Comparison of ENCODE assay signal across 9 cellular contexts in the genomic region with DNA sequence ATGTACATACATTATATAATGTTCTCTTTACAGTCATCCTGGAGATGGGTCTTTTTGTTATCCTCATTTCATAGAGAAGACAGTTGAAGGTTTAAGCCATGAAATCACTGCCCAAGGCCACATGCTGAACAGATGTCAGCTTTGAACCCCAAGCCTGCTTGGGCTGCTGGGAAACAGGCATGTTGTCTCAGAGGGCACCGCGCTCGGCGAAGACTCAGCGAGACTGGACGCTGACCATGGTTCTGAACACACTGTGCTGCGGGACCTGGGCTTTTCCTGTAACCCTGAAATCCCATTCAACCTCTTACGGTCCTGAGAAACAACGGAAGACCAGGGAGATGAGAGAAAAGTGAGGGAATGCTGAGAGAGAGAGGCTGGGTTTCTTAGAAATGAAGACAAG. TPM values are rescaled to one million over a fixed set of nuclear protein-coding genes. Genes with fewer than 3 reads are reported as not detected.
A peak's percentile ranks its signal among the peaks of the same experiment; 100 is the strongest.
DNase-seq lines count a peak whose midpoint lies in the region; ATAC-seq and TF ChIP-seq lines count a peak whose summit lies in the region.
"Had no signal": no experiment of that assay in that cellular context is flagged by ENCODE, and none has a peak within 500 bp of the region (broad histone marks: within the 10 kb centered on the region; RNA-seq: fewer than 3 reads in every experiment).

No MANE protein-coding gene starts in this region.

- no peaks in the 10 kb centered on the region for H3K36me3 Mint-ChIP-seq in activated CD4-positive, alpha-beta memory T cell treated with anti-CD3 and anti-CD28 coated beads, Interleukin-2, amount 10 ng/mL, durations not matched to agents 7 days and 5 days (ENCODE audit: low read depth)

- ATAC-seq in HG03095 (IDR thresholded peaks at IDR 0.05; ENCODE audit: unreplicated experiment) (no peak), GM18517 (IDR thresholded peaks at IDR 0.05; ENCODE audit: unreplicated experiment) (no peak)

- no peak for TF ChIP-seq CTCF in hepatocyte (IDR thresholded peaks at IDR 0.05; ENCODE audit: poor library complexity)

- no peaks in the 10 kb centered on the region for H3K9me3 Mint-ChIP-seq in activated CD4-positive, alpha-beta memory T cell treated with anti-CD3 and anti-CD28 coated beads, Interleukin-2, amount 10 ng/mL, durations not matched to agents 7 days and 5 days

- H3K27me3 Mint-ChIP-seq in activated CD4-positive, alpha-beta memory T cell treated with anti-CD3 and anti-CD28 coated beads, Interleukin-2, amount 10 ng/mL, durations not matched to agents 7 days and 5 days: peaks cover 15% of the 10 kb centered on the region

- no peaks in the 10 kb centered on the region for H3K9me3 ChIP-seq in hepatocyte (ENCODE audit: low read depth)
- H3K9me3 ChIP-seq: BLaER1 treated with 17β-estradiol and CSF1 and Interleukin-3, amounts not matched to agents 10 nM and 100 nM had no signal

- no peaks in the 10 kb centered on the region for H3K9me2 ChIP-seq in hepatocyte (replicated peaks; ENCODE audit: insufficient read depth)

- no peaks in the 10 kb centered on the region for H3K4me1 ChIP-seq in hepatocyte (ENCODE audit: insufficient read depth)

- peaks cover 29% of the 10 kb centered on the region for H3K27me3 ChIP-seq in hepatocyte
- H3K27me3 ChIP-seq: BLaER1 treated with 17β-estradiol and CSF1 and Interleukin-3, amounts not matched to agents 10 nM and 100 nM had no signal

- H3K27ac ChIP-seq in hepatocyte: no peak overlapping the region
- H3K27ac ChIP-seq: BLaER1 treated with 17β-estradiol and CSF1 and Interleukin-3, amounts not matched to agents 10 nM and 100 nM had no signal

- H3K4me1 Mint-ChIP-seq in activated CD4-positive, alpha-beta memory T cell treated with anti-CD3 and anti-CD28 coated beads, Interleukin-2, amount 10 ng/mL, durations not matched to agents 7 days and 5 days: peaks cover 12% of the 10 kb centered on the region

- no peaks in the 10 kb centered on the region for H3K36me3 ChIP-seq in hepatocyte (replicated peaks; ENCODE audit: insufficient read depth, low read depth)
- H3K36me3 ChIP-seq: BLaER1 treated with 17β-estradiol and CSF1 and Interleukin-3, amounts not matched to agents 10 nM and 100 nM had no signal

- POLR2A ChIA-PET in activated CD4-positive, alpha-beta memory T cell treated with anti-CD3 and anti-CD28 coated beads, Interleukin-2, amount 10 ng/mL, durations not matched to agents 7 days and 5 days (lab: Charles Lee): no interaction called here

- no peak overlapping the region for H3K4me3 Mint-ChIP-seq in activated CD4-positive, alpha-beta memory T cell treated with anti-CD3 and anti-CD28 coated beads, Interleukin-2, amount 10 ng/mL, durations not matched to agents 7 days and 5 days

- 6% methylated on average over 9 of the region's 9 CpGs for WGBS in hepatocyte (ENCODE audit: low lambda C conversion rate, missing lambda C conversion rate)

- no peaks in the 10 kb centered on the region for H3K79me2 ChIP-seq in hepatocyte

- H4K20me1 ChIP-seq in hepatocyte (ENCODE audit: insufficient read depth, poor library complexity, severe bottlenecking): no peaks in the 10 kb centered on the region

- H3K27ac Mint-ChIP-seq in activated CD4-positive, alpha-beta memory T cell treated with anti-CD3 and anti-CD28 coated beads, Interleukin-2, amount 10 ng/mL, durations not matched to agents 7 days and 5 days: no peak overlapping the region

- H3K4me2 ChIP-seq in hepatocyte: no peak overlapping the region
- H3K4me2 ChIP-seq: BLaER1 treated with 17β-estradiol and CSF1 and Interleukin-3, amounts not matched to agents 10 nM and 100 nM had no signal

- CTCF ChIA-PET in activated CD4-positive, alpha-beta memory T cell treated with anti-CD3 and anti-CD28 coated beads, Interleukin-2, amount 10 ng/mL, durations not matched to agents 7 days and 5 days (lab: Charles Lee): no interaction called here

- DNase-seq in activated effector memory CD4-positive, alpha-beta T cell treated with anti-CD3 and anti-CD28 coated beads, Interleukin-2, amount 50 U/mL, for 16 hours: peak; percentile 71
- no peak for DNase-seq in activated effector memory CD4-positive, alpha-beta T cell treated with Interleukin-2 at 50 U/mL for 16 hours
- peak; percentile 56 for DNase-seq in activated CD4-positive, alpha-beta memory T cell treated with anti-CD3 and anti-CD28 coated beads, Interleukin-2, amount 10 ng/mL, durations not matched to agents 7 days and 5 days
- peak; percentile 86 for DNase-seq in hepatocyte (ENCODE audit: low spot score)
- peak; percentile 69 for DNase-seq in stimulated activated CD8-positive, alpha-beta memory T cell treated with anti-CD3 and anti-CD28 coated beads, Interleukin-4, amount 100 ng/mL, for 48 hours
- DNase-seq in germinal center (ENCODE audit: low spot score): no peak

- H2AFZ ChIP-seq in hepatocyte: no peak overlapping the region

- H3K4me3 ChIP-seq in hepatocyte: no peak overlapping the region
- H3K4me3 ChIP-seq: BLaER1 treated with 17β-estradiol and CSF1 and Interleukin-3, amounts not matched to agents 10 nM and 100 nM had no signal

RNA-seq across cellular contexts. Expression of gene LRFN3, which starts 27.3 kb away (rescaled TPM):
- total RNA-seq in activated CD4-positive, alpha-beta memory T cell treated with anti-CD3 and anti-CD28 coated beads, Interleukin-2, amount 10 ng/mL, durations not matched to agents 7 days and 5 days: 10 to 100 TPM; 13.5 to 17.0 TPM
- total RNA-seq in hepatocyte: 4.7 and 5.3 TPM in 2 replicates
- 15.6 and 19.2 TPM in 2 replicates for polyA plus RNA-seq in hepatocyte

RNA-seq across cellular contexts. Expression of gene SDHAF1, which starts 31.5 kb away (rescaled TPM):
- 10 to 100 TPM; 17.3 to 18.3 TPM for total RNA-seq in activated CD4-positive, alpha-beta memory T cell treated with anti-CD3 and anti-CD28 coated beads, Interleukin-2, amount 10 ng/mL, durations not matched to agents 7 days and 5 days
- total RNA-seq in hepatocyte: 34.4 and 36.5 TPM in 2 replicates
- 23.9 and 28.6 TPM in 2 replicates for polyA plus RNA-seq in hepatocyte

RNA-seq across cellular contexts. Expression of gene SYNE4, which starts 45.1 kb away (rescaled TPM):
- total RNA-seq in activated CD4-positive, alpha-beta memory T cell treated with anti-CD3 and anti-CD28 coated beads, Interleukin-2, amount 10 ng/mL, durations not matched to agents 7 days and 5 days: 1 to 10 TPM; 1.6 to 2.5 TPM
- 6.5 and 8.9 TPM in 2 replicates for total RNA-seq in hepatocyte
- polyA plus RNA-seq in hepatocyte: 19.8 and 21.1 TPM in 2 replicates

RNA-seq across cellular contexts. Expression of gene ALKBH6, which starts 50.5 kb away (rescaled TPM):
- 10 to 100 TPM; 44.7 to 45.4 TPM for total RNA-seq in activated CD4-positive, alpha-beta memory T cell treated with anti-CD3 and anti-CD28 coated beads, Interleukin-2, amount 10 ng/mL, durations not matched to agents 7 days and 5 days
- total RNA-seq in hepatocyte: 14.2 and 24.1 TPM in 2 replicates
- 31.1 and 33.7 TPM in 2 replicates for polyA plus RNA-seq in hepatocyte

RNA-seq across cellular contexts. Expression of gene TYROBP, which starts 55.4 kb away (rescaled TPM):
- total RNA-seq in activated CD4-positive, alpha-beta memory T cell treated with anti-CD3 and anti-CD28 coated beads, Interleukin-2, amount 10 ng/mL, durations not matched to agents 7 days and 5 days: 1 to 10 TPM in 1 of 2 experiments, under 1 TPM in 1; 0.58 to 1.1 TPM
- 2.8 and 5.9 TPM in 2 replicates for total RNA-seq in hepatocyte
- polyA plus RNA-seq in hepatocyte: 2.9 and 4.9 TPM in 2 replicates

Comparison
In these comparisons a context has a peak if more than half of its experiments do, and no peak if none do; other contexts are left out.
1. DNase-seq: peak in activated effector memory CD4-positive, alpha-beta T cell treated with anti-CD3 and anti-CD28 coated beads, Interleukin-2, amount 50 U/mL, for 16 hours (single experiment), activated CD4-positive, alpha-beta memory T cell treated with anti-CD3 and anti-CD28 coated beads, Interleukin-2, amount 10 ng/mL, durations not matched to agents 7 days and 5 days (single experiment), hepatocyte (single experiment) and stimulated activated CD8-positive, alpha-beta memory T cell treated with anti-CD3 and anti-CD28 coated beads, Interleukin-4, amount 100 ng/mL, for 48 hours (single experiment); none in activated effector memory CD4-positive, alpha-beta T cell treated with Interleukin-2 at 50 U/mL for 16 hours (single experiment) and germinal center (single experiment).